Comparison of ENCODE assay signal across 10 cellular contexts in genomic region chr12:23771230-23771949, GRCh38.
DNase-seq lines count a peak whose midpoint lies in the region; ATAC-seq and TF ChIP-seq lines count a peak whose summit lies in the region.
"Had no signal": no experiment of that assay in that cellular context is flagged by ENCODE, and none has a peak within 500 bp of the region (broad histone marks: within the 10 kb centered on the region; RNA-seq: fewer than 3 reads in every experiment).

No MANE protein-coding gene starts in this region.

- H3K27me3 ChIP-seq in layer of hippocampus (ENCODE audit: control insufficient read depth, insufficient read depth, low read length) (no peaks in the 10 kb centered on the region), MM.1S (replicated peaks; ENCODE audit: insufficient read depth, low read length) (no peaks in the 10 kb centered on the region)

- no peak for TF ChIP-seq CTCF in MM.1S (IDR thresholded peaks at IDR 0.05; ENCODE audit: low read length)

- H3F3A ChIP-seq in MM.1S (ENCODE audit: insufficient read depth, low read length) = no peaks in the 10 kb centered on the region

- H3K4me3 ChIP-seq in MM.1S (ENCODE audit: low read length) = no peak overlapping the region

- H3K9me3 ChIP-seq in MM.1S (replicated peaks; ENCODE audit: insufficient read depth, low read length) = no peaks in the 10 kb centered on the region

- H3K4me2 ChIP-seq in MM.1S (ENCODE audit: low read depth, low read length) = no peak overlapping the region

- H3K79me2 ChIP-seq in MM.1S (ENCODE audit: low read length) = no peaks in the 10 kb centered on the region

- H3K9me2 ChIP-seq in MM.1S (replicated peaks; ENCODE audit: insufficient read depth, low read length) = no peaks in the 10 kb centered on the region

- no peaks in the 10 kb centered on the region for H4K20me1 ChIP-seq in MM.1S (ENCODE audit: insufficient read depth, low read length)

- H3K27ac ChIP-seq in layer of hippocampus (ENCODE audit: low read depth, low read length) (peak overlapping the region; percentile 30), MM.1S (ENCODE audit: low read length) (no peak overlapping the region)

- peak; percentile 13 for DNase-seq in NCI-H2029 (lab: John Stamatoyannopoulos, UW)
- DNase-seq in cerebellar cortex (ENCODE audit: low spot score) = peak; percentile 33
- DNase-seq in stromal cell of bone marrow (ENCODE audit: low read depth) = peak; percentile 8
- DNase-seq in OCI-M2 (lab: John Stamatoyannopoulos, UW; ENCODE audit: unreplicated experiment) = no peak
- DNase-seq in hepatic stellate cell (ENCODE audit: low spot score) = no peak
- DNase-seq in MM.1S = no peak
- DNase-seq: CD4-positive, alpha-beta T cell; PC-3 had no signal

- H3K9ac ChIP-seq in MM.1S (ENCODE audit: low read length) = no peak overlapping the region

- H2AFZ ChIP-seq in MM.1S (ENCODE audit: low read length) = no peak overlapping the region

- H3K4me1 ChIP-seq in MM.1S (ENCODE audit: low read length) = no peaks in the 10 kb centered on the region

- no peak for ATAC-seq in GM21423 (IDR thresholded peaks at IDR 0.05; ENCODE audit: unreplicated experiment)
- ATAC-seq: PC-3 had no signal

- no peaks in the 10 kb centered on the region for H3K36me3 ChIP-seq in MM.1S (replicated peaks; ENCODE audit: insufficient read depth, low read length)

Comparison
In these comparisons a context has a peak if more than half of its experiments do, and no peak if none do; other contexts are left out.
1. DNase-seq: peak in NCI-H2029 (single experiment), cerebellar cortex (single experiment) and stromal cell of bone marrow (single experiment); none in OCI-M2 (single experiment), hepatic stellate cell (single experiment) and MM.1S (single experiment).